Comparison of ENCODE assay signal across 22 cellular contexts in genomic region chr13:59677430-59677829, GRCh38.
"Had no signal": no experiment of that assay in that cellular context is flagged by ENCODE, and none has a peak within 500 bp of the region (broad histone marks: within the 10 kb centered on the region; RNA-seq: fewer than 3 reads in every experiment).

No MANE protein-coding gene starts in this region.

- DNase-seq: activated CD4-positive, alpha-beta memory T cell treated with anti-CD3 and anti-CD28 coated beads for 36 hours; activated CD4-positive, alpha-beta T cell treated with anti-CD3 and anti-CD28 coated beads for 36 hours; activated CD4-positive, alpha-beta T cell treated with anti-CD3 and anti-CD28 coated beads, Interleukin-2, amount 10 ng/mL, durations not matched to agents 24 days and 14 days; activated CD4-positive, CD25-positive, alpha-beta regulatory T cell; activated CD4-positive, CD25-positive, alpha-beta regulatory T cell treated with anti-CD3 and anti-CD28 coated beads, Interleukin-2, amount 50 U/mL, for 72 hours; activated CD8-positive, alpha-beta memory T cell treated with anti-CD3 and anti-CD28 coated beads, Interleukin-2, amount 10 ng/mL, durations not matched to agents 7 days and 5 days; activated CD8-positive, alpha-beta memory T cell treated with anti-CD3 and anti-CD28 coated beads, Interleukin-2, amount 50 U/mL, for 4 hours; activated CD8-positive, alpha-beta T cell treated with anti-CD3 and anti-CD28 coated beads, Interleukin-2, amount 10 ng/mL, durations not matched to agents 7 days and 5 days; activated effector memory CD4-positive, alpha-beta T cell treated with anti-CD3 and anti-CD28 coated beads, Interleukin-2, amount 50 U/mL, for 16 hours; activated naive CD4-positive, alpha-beta T cell treated with anti-CD3 and anti-CD28 coated beads for 36 hours; activated naive CD8-positive, alpha-beta T cell treated with anti-CD3 and anti-CD28 coated beads for 36 hours; activated naive CD8-positive, alpha-beta T cell treated with anti-CD3 and anti-CD28 coated beads, Interleukin-2, amount 50 U/mL, for 24 hours; activated T-cell treated with anti-CD3 and anti-CD28 coated beads, Interleukin-2, amount 50 U/mL, for 1 hour; activated T-cell treated with anti-CD3 and anti-CD28 coated beads, Interleukin-2, amount 50 U/mL, for 48 hours; adrenal gland; aorta; body of pancreas; cerebellar nuclear complex; colonic mucosa; dorsolateral prefrontal cortex; effector memory CD4-positive, alpha-beta T cell; endodermal cell had no signal

- H3K4me3 ChIP-seq: adrenal gland, body of pancreas, colonic mucosa, dorsolateral prefrontal cortex had no signal

- H3K36me3 ChIP-seq: adrenal gland, colonic mucosa had no signal

- ATAC-seq: activated naive CD8-positive, alpha-beta T cell treated with anti-CD3 and anti-CD28 coated beads, Interleukin-2, amount 50 U/mL, for 24 hours had no signal

- H3K9me3 ChIP-seq: adrenal gland, body of pancreas, colonic mucosa had no signal

- H3K4me1 ChIP-seq: adrenal gland, colonic mucosa had no signal

- H3K27me3 ChIP-seq: adrenal gland, body of pancreas, colonic mucosa, dorsolateral prefrontal cortex had no signal

- H3K27ac ChIP-seq: adrenal gland, colonic mucosa, dorsolateral prefrontal cortex had no signal
